ENCODE assay signal across 22 cellular contexts in the genomic region with DNA sequence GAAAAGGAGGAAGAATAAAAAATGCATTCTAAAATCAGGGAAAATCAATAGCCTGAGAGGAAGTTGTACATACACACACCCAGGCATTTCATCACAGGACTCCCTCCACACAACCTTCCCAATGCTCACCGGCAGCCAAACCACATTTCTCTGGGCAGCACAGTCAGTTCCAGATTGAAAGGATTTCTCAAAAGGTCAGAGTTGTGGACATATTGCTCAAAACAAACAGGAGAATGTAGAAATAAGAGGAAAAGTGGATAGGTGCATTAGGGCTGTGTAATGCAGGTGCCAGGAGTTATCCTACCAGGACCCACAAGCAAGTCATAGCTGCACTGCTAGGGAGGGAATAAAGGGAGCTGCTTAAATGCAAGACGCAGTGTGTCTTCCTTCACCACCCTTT.
DNase-seq lines count a peak whose midpoint lies in the region; ATAC-seq and TF ChIP-seq lines count a peak whose summit lies in the region.
"Had no signal": no experiment of that assay in that cellular context is flagged by ENCODE, and none has a peak within 500 bp of the region (broad histone marks: within the 10 kb centered on the region; RNA-seq: fewer than 3 reads in every experiment).

No MANE protein-coding gene starts in this region.

- ATAC-seq in omental fat pad (ENCODE audit: low FRiP score): peak; percentile 57
- peak; percentile 60 for ATAC-seq in aorta (ENCODE audit: low FRiP score)
- ATAC-seq in HG03442 (IDR thresholded peaks at IDR 0.05; ENCODE audit: unreplicated experiment): no peak
- ATAC-seq: activated T-cell treated with anti-CD3 and anti-CD28 coated beads, Interleukin-2, amount 50 U/mL, for 72 hours; esophagus mucosa had no signal

- no peaks in the 10 kb centered on the region for H3K9me3 Mint-ChIP-seq in activated naive CD4-positive, alpha-beta T cell treated with anti-CD3 and anti-CD28 coated beads for 36 hours
- no peaks in the 10 kb centered on the region for H3K9me3 Mint-ChIP-seq in activated naive CD4-positive, alpha-beta T cell treated with anti-CD3 and anti-CD28 coated beads, Interleukin-2, amount 10 ng/mL, durations not matched to agents 7 days and 5 days
- H3K9me3 Mint-ChIP-seq: activated T-cell treated with anti-CD3 and anti-CD28 coated beads, Interleukin-2, amount 50 U/mL, for 72 hours; CD4-positive, alpha-beta T cell; neural crest cell; T-helper 2 cell treated with Interferon-gamma antibody and Interleukin-4, amounts not matched to agents 5 μg/mL and 100 μg/mL, for 36 hours had no signal

- H3K9me3 ChIP-seq in aorta (ENCODE audit: control insufficient read depth, low read length): no peaks in the 10 kb centered on the region
- H3K9me3 ChIP-seq: adrenal gland had no signal

- no peak overlapping the region for H3K4me3 Mint-ChIP-seq in activated naive CD4-positive, alpha-beta T cell treated with anti-CD3 and anti-CD28 coated beads for 36 hours
- no peak overlapping the region for H3K4me3 Mint-ChIP-seq in activated naive CD4-positive, alpha-beta T cell treated with anti-CD3 and anti-CD28 coated beads, Interleukin-2, amount 10 ng/mL, durations not matched to agents 7 days and 5 days
- H3K4me3 Mint-ChIP-seq: activated T-cell treated with anti-CD3 and anti-CD28 coated beads, Interleukin-2, amount 50 U/mL, for 72 hours; CD4-positive, alpha-beta T cell; neural crest cell; T-helper 2 cell treated with Interferon-gamma antibody and Interleukin-4, amounts not matched to agents 5 μg/mL and 100 μg/mL, for 36 hours had no signal

- intact Hi-C loops in activated naive CD4-positive, alpha-beta T cell treated with anti-CD3 and anti-CD28 coated beads for 36 hours (cut with micrococcal nuclease): loop anchor here (1.0 to 2.0 kb wide), 2 partner anchors 54 to 63 kb away; partner anchors contain the start of gene GCH1
- intact Hi-C loops in aorta (cut with DNase I): no loop called here

- no peaks in the 10 kb centered on the region for H3K4me1 Mint-ChIP-seq in activated naive CD4-positive, alpha-beta T cell treated with anti-CD3 and anti-CD28 coated beads for 36 hours (ENCODE audit: low read depth)
- H3K4me1 Mint-ChIP-seq in activated naive CD4-positive, alpha-beta T cell treated with anti-CD3 and anti-CD28 coated beads, Interleukin-2, amount 10 ng/mL, durations not matched to agents 7 days and 5 days: no peaks in the 10 kb centered on the region
- H3K4me1 Mint-ChIP-seq: neural crest cell had no signal

- CTCF ChIA-PET in activated naive CD4-positive, alpha-beta T cell treated with anti-CD3 and anti-CD28 coated beads for 36 hours (lab: Charles Lee): no interaction called here
- CTCF ChIA-PET in activated naive CD4-positive, alpha-beta T cell treated with anti-CD3 and anti-CD28 coated beads, Interleukin-2, amount 10 ng/mL, durations not matched to agents 7 days and 5 days (lab: Charles Lee): no interaction called here
- CTCF ChIA-PET in HEK293T (lab: Yijun Ruan, JAX): no interaction called here

- H3K4me3 ChIP-seq in fibroblast of mammary gland (ENCODE audit: control insufficient read depth, low read depth, low read length) (no peak overlapping the region), aorta (ENCODE audit: low read length in 2 of 2) (no peak overlapping the region)
- H3K4me3 ChIP-seq: adrenal gland, skin epidermis had no signal

- H3K27me3 ChIP-seq in aorta (ENCODE audit: control insufficient read depth in 1 of 2, insufficient read depth in 2 of 2, low read length in 1 of 2): no peaks in the 10 kb centered on the region
- H3K27me3 ChIP-seq: adrenal gland had no signal

- H3K36me3 Mint-ChIP-seq in activated naive CD4-positive, alpha-beta T cell treated with anti-CD3 and anti-CD28 coated beads for 36 hours (ENCODE audit: low read depth): peaks cover 31% of the 10 kb centered on the region
- H3K36me3 Mint-ChIP-seq in activated naive CD4-positive, alpha-beta T cell treated with anti-CD3 and anti-CD28 coated beads, Interleukin-2, amount 10 ng/mL, durations not matched to agents 7 days and 5 days: peaks cover 49% of the 10 kb centered on the region

- no peaks in the 10 kb centered on the region for H3K27me3 Mint-ChIP-seq in activated naive CD4-positive, alpha-beta T cell treated with anti-CD3 and anti-CD28 coated beads for 36 hours (ENCODE audit: low read depth)
- H3K27me3 Mint-ChIP-seq in activated naive CD4-positive, alpha-beta T cell treated with anti-CD3 and anti-CD28 coated beads, Interleukin-2, amount 10 ng/mL, durations not matched to agents 7 days and 5 days: no peaks in the 10 kb centered on the region
- H3K27me3 Mint-ChIP-seq: CD4-positive, alpha-beta T cell had no signal

- no peaks in the 10 kb centered on the region for H3K36me3 ChIP-seq in aorta (ENCODE audit: control insufficient read depth in 1 of 2, insufficient read depth in 2 of 2, low read length in 1 of 2)
- H3K36me3 ChIP-seq: adrenal gland had no signal

- peak overlapping the region; percentile 31 for H3K27ac Mint-ChIP-seq in activated naive CD4-positive, alpha-beta T cell treated with anti-CD3 and anti-CD28 coated beads for 36 hours
- no peak overlapping the region for H3K27ac Mint-ChIP-seq in activated naive CD4-positive, alpha-beta T cell treated with anti-CD3 and anti-CD28 coated beads, Interleukin-2, amount 10 ng/mL, durations not matched to agents 7 days and 5 days
- H3K27ac Mint-ChIP-seq: activated T-cell treated with anti-CD3 and anti-CD28 coated beads, Interleukin-2, amount 50 U/mL, for 72 hours; CD4-positive, alpha-beta T cell; T-helper 2 cell treated with Interferon-gamma antibody and Interleukin-4, amounts not matched to agents 5 μg/mL and 100 μg/mL, for 36 hours had no signal

- DNase-seq in activated naive CD4-positive, alpha-beta T cell treated with anti-CD3 and anti-CD28 coated beads for 36 hours: no peak
- no peak for DNase-seq in activated naive CD4-positive, alpha-beta T cell treated with anti-CD3 and anti-CD28 coated beads, Interleukin-2, amount 10 ng/mL, durations not matched to agents 7 days and 5 days
- DNase-seq in fibroblast of mammary gland (ENCODE audit: low read depth) (peak; percentile 68), omental fat pad (ENCODE audit: low spot score) (no peak), aorta (no peak), NCI-H1694 treated with DMSO at 0.1 percent for 48 hours (lab: John Stamatoyannopoulos, UW) (no peak), HEK293T (ENCODE audit: extremely low spot score) (no peak)
- DNase-seq: 8988T; activated T-cell treated with anti-CD3 and anti-CD28 coated beads, Interleukin-2, amount 50 U/mL, for 72 hours; adrenal gland; CD4-positive, alpha-beta T cell; mesenchymal stem cell; NCI-H1436 treated with DMSO at 0.1 percent for 48 hours; NCI-H446; SHP77 treated with DMSO at 0.1 percent for 48 hours; stimulated activated naive CD4-positive, alpha-beta T cell treated with Interleukin-2 at 50 U/mL for 16 hours had no signal

- peak overlapping the region in 1 of 2 donors; percentile 59 for H3K27ac ChIP-seq in aorta (ENCODE audit: low read depth in 1 of 2, low read length in 2 of 2)
- H3K27ac ChIP-seq: KMS-11 had no signal

- H3K4me1 ChIP-seq in aorta (ENCODE audit: control insufficient read depth in 1 of 2, insufficient read depth in 2 of 2, low read length in 2 of 2): peaks cover 6 to 7% of the 10 kb centered on the region in 2 donors
- H3K4me1 ChIP-seq: adrenal gland had no signal

- POLR2A ChIA-PET in HEK293T (lab: Yijun Ruan, JAX): no interaction called here

- WGBS in aorta, 2 donors: 9 to 11% methylated on average over 2 of the region's 2 CpGs

- TF ChIP-seq CTCF in fibroblast of mammary gland (conservative IDR thresholded peaks at IDR 0.05; ENCODE audit: control insufficient read depth, insufficient read depth, low read depth, low read length) (no peak), omental fat pad (IDR thresholded peaks at IDR 0.05) (no peak)

TF ChIP-seq in HEK293T, 16 proteins besides CTCF, POLR2A, EP300 and RAD21:
- no peak for TF ChIP-seq CTBP1 (IDR thresholded peaks at IDR 0.05; ENCODE audit: borderline replicate concordance)
- no peak for TF ChIP-seq BHLHE40 (IDR thresholded peaks at IDR 0.05; ENCODE audit: borderline replicate concordance)
- TF ChIP-seq L3MBTL2 (conservative IDR thresholded peaks at IDR 0.05): no peak
- TF ChIP-seq SP1 (IDR thresholded peaks at IDR 0.05): no peak
- no peak for TF ChIP-seq FOXA1 (IDR thresholded peaks at IDR 0.05)
